8 cellular contexts compared by ENCODE assay signal in the genomic region with DNA sequence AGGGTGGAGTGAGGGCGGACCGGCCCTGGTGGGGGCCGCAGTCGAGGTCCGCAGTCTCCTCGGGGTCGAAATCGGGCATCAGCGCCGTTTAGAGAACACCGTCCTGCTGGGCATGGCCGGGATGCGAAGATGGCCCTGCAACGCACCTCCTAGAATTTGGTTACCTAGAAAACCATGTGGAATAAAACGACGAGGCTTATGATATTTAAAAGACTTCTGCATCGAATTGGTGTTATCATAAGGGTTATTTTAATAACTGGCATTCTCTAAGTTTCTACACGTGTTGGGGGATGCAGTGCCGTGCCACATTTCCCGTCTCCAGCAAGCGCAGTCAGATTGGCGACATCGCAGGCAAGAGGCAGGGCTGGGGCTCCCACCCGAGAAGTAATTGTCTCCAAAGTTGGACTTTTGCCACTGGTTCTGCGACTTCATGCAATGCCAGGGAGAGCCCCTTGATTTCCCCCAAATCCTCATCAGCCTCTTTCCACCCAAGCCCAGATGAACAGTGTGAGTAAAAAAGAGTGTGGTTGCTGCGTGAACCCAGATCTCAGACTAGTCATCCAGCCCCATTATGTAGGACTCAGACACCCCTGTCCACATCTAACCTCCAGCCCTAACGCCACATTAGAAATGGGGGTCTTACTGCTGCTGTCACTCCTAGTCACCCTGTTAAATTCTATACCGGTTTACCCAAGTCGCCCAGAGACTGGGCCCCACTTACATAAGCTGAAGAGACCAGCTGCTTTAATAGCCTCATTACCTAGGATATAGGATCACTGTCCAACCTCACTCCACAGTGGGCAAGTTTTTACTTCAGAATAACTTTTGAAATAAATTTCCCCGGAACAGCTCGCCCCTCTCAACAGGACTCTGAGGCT. TPM values are rescaled to one million over a fixed set of nuclear protein-coding genes. Genes with fewer than 3 reads are reported as not detected.
DNase-seq lines count a peak whose midpoint lies in the region; TF ChIP-seq lines count a peak whose summit lies in the region.

No MANE protein-coding gene starts in this region.

- H3K36me3 ChIP-seq in WERI-Rb-1: no peaks in the 10 kb centered on the region
- H3K36me3 ChIP-seq in duodenal mucosa (ENCODE audit: control insufficient read depth in 1 of 2, insufficient read depth in 2 of 2, low read length in 2 of 2): no peaks in the 10 kb centered on the region
- H3K36me3 ChIP-seq in muscle layer of duodenum (ENCODE audit: control insufficient read depth in 1 of 2, insufficient read depth in 2 of 2, low read length in 2 of 2): no peaks in the 10 kb centered on the region
- no peaks in the 10 kb centered on the region for H3K36me3 ChIP-seq in transverse colon

- TF ChIP-seq CTCF in WERI-Rb-1 (IDR thresholded peaks at IDR 0.05; ENCODE audit: low read depth, low read length): no peak
- TF ChIP-seq CTCF in transverse colon (IDR thresholded peaks at IDR 0.05): peak in 1 of 5 experiments; percentile 21

- H3K9me3 ChIP-seq in WERI-Rb-1 (ENCODE audit: severe bottlenecking) (no peaks in the 10 kb centered on the region), duodenal mucosa (ENCODE audit: control insufficient read depth in 1 of 2, low read length in 2 of 2) (no peaks in the 10 kb centered on the region), muscle layer of duodenum (ENCODE audit: control insufficient read depth in 1 of 2, low read length in 2 of 2) (no peaks in the 10 kb centered on the region), transverse colon (no peaks in the 10 kb centered on the region)

- intact Hi-C loops in transverse colon (cut with DNase I; ENCODE audit: low total_unique reads): loop anchor here (5.0 to 10.0 kb wide), 2 partner anchors 220 to 352 kb away; partner anchors contain the start of genes INTS6 and WDFY2

- no peak for TF ChIP-seq POLR2A in transverse colon (IDR thresholded peaks at IDR 0.05)

- no peak for TF ChIP-seq EP300 in transverse colon (IDR thresholded peaks at IDR 0.05; ENCODE audit: low read depth)

- WGBS in transverse colon (ENCODE audit: low coverage in 1 of 2), 2 donors: 16 to 24% methylated on average over 5 to 31 of the region's 31 CpGs

- peak overlapping the region; percentile 90 to 99 for H3K9ac ChIP-seq in duodenal mucosa (ENCODE audit: low read depth in 1 of 2, low read length in 2 of 2)

- in situ Hi-C loops in transverse colon (cut with MboI; ENCODE audit: low pct_ligation_motif_present in 1 of 4, low pct_unique_long_range_greater_than_20kb in 1 of 4, low sequenced_read_pairs in 3 of 4): loop anchor here in 2 of 4 donors (10.0 to 25.0 kb wide), 3 partner anchors 220 to 633 kb away; partner anchors contain the start of genes NEK5 (in 1 of the 2) and WDFY2 (in 1 of the 2)

- peak overlapping the region; percentile 88 for H3K27ac ChIP-seq in WERI-Rb-1
- H3K27ac ChIP-seq in duodenal mucosa (ENCODE audit: low read depth, low read length): peak overlapping the region; percentile 99
- peak overlapping the region; percentile 90 for H3K27ac ChIP-seq in muscle layer of duodenum (ENCODE audit: low read length)
- H3K27ac ChIP-seq in transverse colon: peak overlapping the region; percentile 99 to 100 (median 100)

- H3K27me3 ChIP-seq in WERI-Rb-1 (ENCODE audit: insufficient read depth, low read depth, severe bottlenecking) (no peaks in the 10 kb centered on the region), duodenal mucosa (ENCODE audit: control insufficient read depth in 1 of 2, insufficient read depth in 2 of 2, low read length in 2 of 2) (no peaks in the 10 kb centered on the region), muscle layer of duodenum (ENCODE audit: low read depth, low read length) (no peaks in the 10 kb centered on the region), transverse colon (no peaks in the 10 kb centered on the region)

- DNase-seq in NCI-H2227 treated with DMSO at 0.1 percent for 48 hours (lab: John Stamatoyannopoulos, UW) (peak; percentile 35), NCI-H2227 (lab: John Stamatoyannopoulos, UW; ENCODE audit: unreplicated experiment) (no peak), WERI-Rb-1 (no peak), transverse colon (peak; percentile 53), foreskin melanocyte (no peak), cortex of kidney (lab: John Stamatoyannopoulos, UW) (no peak)

- peaks cover 30 to 32% of the 10 kb centered on the region in 2 donors for H3K4me1 ChIP-seq in duodenal mucosa (ENCODE audit: control insufficient read depth in 1 of 2, insufficient read depth in 2 of 2, low read length in 2 of 2)
- peaks cover 11 to 21% of the 10 kb centered on the region in 2 donors for H3K4me1 ChIP-seq in muscle layer of duodenum (ENCODE audit: control insufficient read depth in 1 of 2, insufficient read depth in 2 of 2, low read length in 2 of 2)
- H3K4me1 ChIP-seq in transverse colon: peaks cover 20 to 44% (median 30%) of the 10 kb centered on the region in 4 donors

- H3K4me3 ChIP-seq in WERI-Rb-1 (ENCODE audit: low read depth, low read length) (peak overlapping the region; percentile 59), duodenal mucosa (ENCODE audit: low read depth in 1 of 2, low read length in 2 of 2) (peak overlapping the region; percentile 84 to 88), muscle layer of duodenum (ENCODE audit: low read depth in 1 of 2, low read length in 2 of 2) (peak overlapping the region; percentile 69 to 78), transverse colon (peak overlapping the region; percentile 72 to 94 (median 80))

RNA-seq across cellular contexts. Expression of gene DHRS12, which starts 0.6 kb away (rescaled TPM):
- 10 to 100 TPM in 3 of 4 donors, 1 to 10 TPM in 1; 5.2 to 17.8 (median 13.5) TPM for total RNA-seq in transverse colon

RNA-seq across cellular contexts. Expression of gene TMEM272, which starts 40.4 kb away (rescaled TPM):
- total RNA-seq in transverse colon: not detected

RNA-seq across cellular contexts. Expression of gene CCDC70, which starts 57.2 kb away (rescaled TPM):
- not detected for total RNA-seq in transverse colon

Comparison
In these comparisons a context has a peak if more than half of its experiments do, and no peak if none do; other contexts are left out.
1. DNase-seq: peak in NCI-H2227 treated with DMSO at 0.1 percent for 48 hours (single experiment) and transverse colon (single experiment); none in NCI-H2227 (single experiment), WERI-Rb-1 (single experiment), foreskin melanocyte (single experiment) and cortex of kidney (single experiment).
2. Peak in every context shown above with its lines, with median percentiles within 50 percentile points of each other: H3K27ac ChIP-seq and H3K4me3 ChIP-seq.